1 cellular context compared by ENCODE assay signal in the genomic region with DNA sequence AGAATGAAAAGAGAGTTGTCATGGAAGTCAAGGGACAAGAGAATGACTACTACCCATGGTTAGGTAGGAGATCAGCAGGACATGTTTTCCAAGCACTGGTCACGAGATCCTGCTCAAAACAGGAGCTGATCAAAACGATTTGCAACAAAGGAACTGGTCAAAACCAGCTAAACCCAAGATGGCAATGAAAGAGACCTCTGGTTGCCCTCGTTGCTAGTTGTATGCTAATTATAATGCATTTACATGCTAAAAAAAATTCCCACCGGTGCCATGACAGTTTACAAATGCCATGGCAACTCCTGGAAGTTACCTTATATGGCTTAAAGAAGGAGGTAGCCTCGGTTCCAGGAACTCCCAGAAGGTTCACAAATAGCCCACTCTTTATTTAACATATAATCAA.
TF ChIP-seq lines count a peak whose summit lies in the region.

No MANE protein-coding gene starts in this region.

TF ChIP-seq in WTC11, 78 proteins besides CTCF, POLR2A, EP300 and RAD21:
- TF ChIP-seq NR3C1 (CRISPR knock-in tag; conservative IDR thresholded peaks at IDR 0.05; ENCODE audit: low read depth), result 0 out of 2 replicates have a peak, but pooled peaks have one; percentile 36
- TF ChIP-seq, protein P1, sequence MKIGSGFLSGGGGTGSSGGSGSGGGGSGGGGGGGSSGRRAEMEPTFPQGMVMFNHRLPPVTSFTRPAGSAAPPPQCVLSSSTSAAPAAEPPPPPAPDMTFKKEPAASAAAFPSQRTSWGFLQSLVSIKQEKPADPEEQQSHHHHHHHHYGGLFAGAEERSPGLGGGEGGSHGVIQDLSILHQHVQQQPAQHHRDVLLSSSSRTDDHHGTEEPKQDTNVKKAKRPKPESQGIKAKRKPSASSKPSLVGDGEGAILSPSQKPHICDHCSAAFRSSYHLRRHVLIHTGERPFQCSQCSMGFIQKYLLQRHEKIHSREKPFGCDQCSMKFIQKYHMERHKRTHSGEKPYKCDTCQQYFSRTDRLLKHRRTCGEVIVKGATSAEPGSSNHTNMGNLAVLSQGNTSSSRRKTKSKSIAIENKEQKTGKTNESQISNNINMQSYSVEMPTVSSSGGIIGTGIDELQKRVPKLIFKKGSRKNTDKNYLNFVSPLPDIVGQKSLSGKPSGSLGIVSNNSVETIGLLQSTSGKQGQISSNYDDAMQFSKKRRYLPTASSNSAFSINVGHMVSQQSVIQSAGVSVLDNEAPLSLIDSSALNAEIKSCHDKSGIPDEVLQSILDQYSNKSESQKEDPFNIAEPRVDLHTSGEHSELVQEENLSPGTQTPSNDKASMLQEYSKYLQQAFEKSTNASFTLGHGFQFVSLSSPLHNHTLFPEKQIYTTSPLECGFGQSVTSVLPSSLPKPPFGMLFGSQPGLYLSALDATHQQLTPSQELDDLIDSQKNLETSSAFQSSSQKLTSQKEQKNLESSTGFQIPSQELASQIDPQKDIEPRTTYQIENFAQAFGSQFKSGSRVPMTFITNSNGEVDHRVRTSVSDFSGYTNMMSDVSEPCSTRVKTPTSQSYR (CRISPR knock-in tag; IDR thresholded peaks at IDR 0.05), result no peak
